15 cellular contexts compared by ENCODE assay signal in the genomic region with DNA sequence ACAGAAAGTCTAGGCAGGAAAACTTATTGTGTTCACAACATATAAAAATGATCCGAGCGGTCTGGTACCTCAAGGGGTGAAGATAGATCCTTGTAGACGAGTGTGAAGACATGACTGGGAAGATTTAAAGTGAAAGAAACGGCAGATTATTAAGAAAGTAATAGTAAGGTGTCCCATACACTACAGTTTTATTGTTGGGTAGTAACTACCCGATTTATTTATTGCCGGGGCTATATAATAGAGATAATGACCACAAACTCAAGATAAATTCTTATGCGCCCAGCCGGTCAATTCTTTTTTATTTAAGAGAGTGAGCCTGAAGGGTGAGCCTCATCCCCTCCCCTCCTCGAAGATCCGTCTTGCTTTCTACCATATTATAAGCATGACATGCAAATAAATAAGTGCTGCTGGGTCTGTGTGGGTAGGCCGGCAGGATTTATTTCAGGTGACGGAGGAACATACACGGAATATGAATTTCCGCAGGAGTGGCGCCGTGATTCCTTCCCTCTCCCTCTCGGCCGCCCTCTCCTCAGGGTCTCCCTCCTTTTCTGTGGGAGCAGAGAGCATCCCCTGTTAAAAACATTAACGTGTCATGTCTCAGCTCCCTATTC.
DNase-seq lines count a peak whose midpoint lies in the region; ATAC-seq and TF ChIP-seq lines count a peak whose summit lies in the region.
"Had no signal": no experiment of that assay in that cellular context is flagged by ENCODE, and none has a peak within 500 bp of the region (broad histone marks: within the 10 kb centered on the region; RNA-seq: fewer than 3 reads in every experiment).

No MANE protein-coding gene starts in this region.

- peaks cover 23 to 33% of the 10 kb centered on the region in 2 donors for H3K27me3 Mint-ChIP-seq in effector memory CD8-positive, alpha-beta T cell

- WGBS in adipose tissue, 3 donors: 8 to 20% (median 10%) methylated on average over 19 of the region's 19 CpGs

- no peaks in the 10 kb centered on the region for H3K9me3 Mint-ChIP-seq in effector memory CD8-positive, alpha-beta T cell

- H3K27ac Mint-ChIP-seq in effector memory CD8-positive, alpha-beta T cell: no peak overlapping the region
- H3K27ac Mint-ChIP-seq: naive thymus-derived CD8-positive, alpha-beta T cell had no signal

- no peaks in the 10 kb centered on the region for H3K4me1 Mint-ChIP-seq in effector memory CD8-positive, alpha-beta T cell (ENCODE audit: low read depth in 2 of 2)

- ATAC-seq in sciatic nerve (no peak), left colon (no peak)
- ATAC-seq in effector memory CD8-positive, alpha-beta T cell (replicated peaks): no peak
- ATAC-seq: naive thymus-derived CD8-positive, alpha-beta T cell; right cardiac atrium; stimulated activated naive CD8-positive, alpha-beta T cell treated with anti-CD3 and anti-CD28 coated beads, Interleukin-15, Interleukin-2, amounts not matched to agents 100 U/mL and 50 U/mL, for 24 hours had no signal

- no peaks in the 10 kb centered on the region for H3K36me3 Mint-ChIP-seq in effector memory CD8-positive, alpha-beta T cell (ENCODE audit: insufficient read depth)

- POLR2A ChIA-PET in AG04449 (lab: Yijun Ruan, JAX): no interaction called here

- intact Hi-C loops in sciatic nerve (cut with DNase I): no loop called here
- intact Hi-C loops in left colon (cut with DNase I, micrococcal nuclease): no loop called here

- H3K27ac ChIP-seq in adipose tissue (ENCODE audit: low read depth, low read length): peak overlapping the region; percentile 74
- H3K27ac ChIP-seq: VCaP had no signal

- DNase-seq in AG04449 (ENCODE audit: low read depth, low spot score) (no peak), foreskin fibroblast (no peak), retina (peak; percentile 57), sciatic nerve (ENCODE audit: low spot score) (no peak), left colon (no peak), GM13976 (ENCODE audit: low spot score) (no peak)
- no peak for DNase-seq in effector memory CD8-positive, alpha-beta T cell
- DNase-seq: activated CD8-positive, alpha-beta memory T cell treated with anti-CD3 and anti-CD28 coated beads, Interleukin-2, amount 50 U/mL, for 4 hours; activated naive CD4-positive, alpha-beta T cell treated with anti-CD3 and anti-CD28 coated beads, Interleukin-2, amount 50 U/mL, for 16 hours; naive thymus-derived CD8-positive, alpha-beta T cell; NCI-H2171 treated with DMSO at 0.1 percent for 48 hours; stimulated activated naive CD8-positive, alpha-beta T cell treated with anti-CD3 and anti-CD28 coated beads, Interleukin-15, Interleukin-2, amounts not matched to agents 100 U/mL and 50 U/mL, for 24 hours had no signal

- CTCF ChIA-PET in AG04449 (lab: Yijun Ruan, JAX): no interaction called here

- in situ Hi-C loops in GM13976 (cut with MboI; ENCODE audit: low sequenced_read_pairs, unreplicated experiment): loop anchor here (10.0 kb wide), 1 partner anchor 138 kb away; no protein-coding TSS in a partner anchor

- H3K4me3 ChIP-seq in AG04449 (ENCODE audit: low read depth, low read length) (peak overlapping the region; percentile 61), foreskin fibroblast (ENCODE audit: low read depth in 1 of 2, low read length in 2 of 2) (peak overlapping the region; percentile 58 to 61)

- no peak for TF ChIP-seq CTCF in AG04449 (IDR thresholded peaks at IDR 0.05; ENCODE audit: insufficient read depth, low read length, missing control alignments)
- no peak for TF ChIP-seq CTCF in foreskin fibroblast (IDR thresholded peaks at IDR 0.05; ENCODE audit: low read depth, low read length)
- no peak for TF ChIP-seq CTCF in GM13976 (IDR thresholded peaks at IDR 0.05; ENCODE audit: borderline replicate concordance, control extremely low read depth, extremely low read depth, insufficient read depth, missing control alignments)

- no peak overlapping the region for H3K4me3 Mint-ChIP-seq in effector memory CD8-positive, alpha-beta T cell
- H3K4me3 Mint-ChIP-seq: naive thymus-derived CD8-positive, alpha-beta T cell had no signal
